ENCODE assay signal across 1 cellular context in genomic region chr3:129507181-129507831, GRCh38.
TF ChIP-seq lines count a peak whose summit lies in the region.

No MANE protein-coding gene starts in this region.

TF ChIP-seq in HepG2, 621 proteins besides CTCF, POLR2A, EP300 and RAD21:
- no peak for TF ChIP-seq BCL6 (CRISPR knock-in tag; IDR thresholded peaks at IDR 0.05)
- no peak for TF ChIP-seq ZNF30 (CRISPR knock-in tag; IDR thresholded peaks at IDR 0.05)
- TF ChIP-seq SNAPC5 (CRISPR knock-in tag; IDR thresholded peaks at IDR 0.05; ENCODE audit: borderline replicate concordance): no peak
- TF ChIP-seq SRF (IDR thresholded peaks at IDR 0.05; ENCODE audit: low read depth, low read length): no peak
- no peak for TF ChIP-seq ZKSCAN8 (CRISPR knock-in tag; IDR thresholded peaks at IDR 0.05; ENCODE audit: borderline replicate concordance)
- no peak for TF ChIP-seq ZNF589 (CRISPR knock-in tag; conservative IDR thresholded peaks at IDR 0.05)
- TF ChIP-seq ADNP (CRISPR knock-in tag; IDR thresholded peaks at IDR 0.05): no peak
- TF ChIP-seq SP5 (CRISPR knock-in tag; IDR thresholded peaks at IDR 0.05; ENCODE audit: borderline replicate concordance, low read depth): no peak
- no peak for TF ChIP-seq TAF15 (IDR thresholded peaks at IDR 0.05; ENCODE audit: low read depth, low read length, poor library complexity, severe bottlenecking)
- TF ChIP-seq ZNF607 (CRISPR knock-in tag; IDR thresholded peaks at IDR 0.05; ENCODE audit: borderline replicate concordance): no peak
- TF ChIP-seq ZNF792 (CRISPR knock-in tag; IDR thresholded peaks at IDR 0.05): no peak
- TF ChIP-seq SOX6 (IDR thresholded peaks at IDR 0.05): no peak
- no peak for TF ChIP-seq SOX6 (CRISPR knock-in tag; IDR thresholded peaks at IDR 0.05)
- no peak for TF ChIP-seq HMGXB3 (CRISPR knock-in tag; IDR thresholded peaks at IDR 0.05; ENCODE audit: borderline replicate concordance)
- no peak for TF ChIP-seq ZNF383 (CRISPR knock-in tag; IDR thresholded peaks at IDR 0.05; ENCODE audit: borderline replicate concordance)
- TF ChIP-seq SIX1 (CRISPR knock-in tag; IDR thresholded peaks at IDR 0.05; ENCODE audit: borderline replicate concordance): no peak
- no peak for TF ChIP-seq DDIT3 (CRISPR knock-in tag; IDR thresholded peaks at IDR 0.05)
